In the genomic region with DNA sequence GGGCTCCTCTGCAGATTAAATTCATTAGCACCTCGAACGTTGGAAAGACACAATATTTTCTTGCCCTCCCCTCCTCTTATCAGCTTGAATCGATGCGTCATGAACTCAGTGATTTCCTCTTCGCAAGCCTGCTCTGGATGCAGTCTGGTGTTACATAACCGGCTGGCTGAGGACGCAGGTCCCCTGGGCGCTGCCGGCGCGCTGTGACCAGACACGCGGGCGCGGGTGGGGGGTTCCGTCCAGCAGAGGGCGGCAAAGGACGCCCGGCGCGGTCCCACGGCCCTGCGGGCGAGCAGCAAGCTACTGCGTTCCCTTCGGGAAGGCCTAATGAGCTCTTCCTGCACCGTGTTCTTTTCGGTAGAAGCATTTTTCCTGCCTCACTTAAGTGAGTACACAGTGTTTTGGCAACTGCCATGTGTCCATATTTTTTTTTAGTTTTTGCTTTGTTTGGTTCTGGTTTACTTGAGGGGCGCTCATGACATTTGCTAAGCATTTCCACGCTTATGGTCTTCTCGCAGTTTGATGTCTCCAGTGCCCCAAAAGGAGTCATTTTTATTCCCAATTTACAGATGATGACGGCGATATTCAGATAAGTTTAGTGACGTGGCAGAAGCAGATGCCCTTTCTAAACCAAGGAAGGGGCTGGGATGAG, we compare ENCODE assay signal across 8 cellular contexts.
A peak's percentile ranks its signal among the peaks of the same experiment; 100 is the strongest.
DNase-seq lines count a peak whose midpoint lies in the region; ATAC-seq and TF ChIP-seq lines count a peak whose summit lies in the region.

No MANE protein-coding gene starts in this region.

- no peaks in the 10 kb centered on the region for H3K9me3 ChIP-seq in BLaER1 treated with 17β-estradiol and CSF1 and Interleukin-3, amounts not matched to agents 10 nM and 100 nM (replicated peaks in 1 of 11)

- intact Hi-C loops in lower leg skin (cut with DNase I; ENCODE audit: low total_unique reads), result loop anchor here (5.0 kb wide), 1 partner anchor 232 kb away; no protein-coding TSS in a partner anchor

- H3K4me2 ChIP-seq in BLaER1 treated with 17β-estradiol and CSF1 and Interleukin-3, amounts not matched to agents 10 nM and 100 nM, result peak overlapping the region; percentile 38 to 73 (median 66)

- peak overlapping the region in 2 of 11 experiments; percentile 29 to 46; a peak in 1 of 22 replicates for H3K27ac ChIP-seq in BLaER1 treated with 17β-estradiol and CSF1 and Interleukin-3, amounts not matched to agents 10 nM and 100 nM

- WGBS in lower leg skin, 2 donors, result 14 to 15% methylated on average over 33 to 34 of the region's 34 CpGs

- DNase-seq in NCI-H526 (lab: John Stamatoyannopoulos, UW) (peak; percentile 76 to 97), dermis blood vessel endothelial cell (peak; percentile 93), lower leg skin (ENCODE audit: low spot score in 2 of 2) (peak; percentile 89 to 98)
- peak; percentile 71 to 73 for DNase-seq in activated CD4-positive, alpha-beta T cell treated with anti-CD3 and anti-CD28 coated beads, Interleukin-2, amount 50 U/mL, for 4 hours
- peak; percentile 40 to 81 (median 59) for DNase-seq in stimulated activated CD4-positive, alpha-beta T cell treated with anti-CD3 and anti-CD28 coated beads, TNF-alpha, amount 100 ng/mL, for 1 hour (ENCODE audit: low read depth in 3 of 3, low spot score in 1 of 3)

- ATAC-seq in GM19351 (IDR thresholded peaks at IDR 0.05; ENCODE audit: unreplicated experiment) (peak; percentile 96), HG03457 (IDR thresholded peaks at IDR 0.05; ENCODE audit: unreplicated experiment) (peak; percentile 94)

- TF ChIP-seq POLR2A in lower leg skin (IDR thresholded peaks at IDR 0.05), result no peak

- no peak overlapping the region for H3K4me3 ChIP-seq in BLaER1 treated with 17β-estradiol and CSF1 and Interleukin-3, amounts not matched to agents 10 nM and 100 nM
- H3K4me3 ChIP-seq in lower leg skin (ENCODE audit: low read depth, poor library complexity, severe bottlenecking), result no peak overlapping the region

- 0 out of 22 replicates have a peak overlapping the region, but pooled peaks of 2 of the 11 experiments have one; percentile 4 to 30 for H3K9ac ChIP-seq in BLaER1 treated with 17β-estradiol and CSF1 and Interleukin-3, amounts not matched to agents 10 nM and 100 nM

- H3K4me1 ChIP-seq in BLaER1 treated with 17β-estradiol and CSF1 and Interleukin-3, amounts not matched to agents 10 nM and 100 nM, result peaks cover 0 to 23% (median 8%) of the 10 kb centered on the region in 10 experiments; a peak in 16 of 20 replicates

- H3K36me3 ChIP-seq in BLaER1 treated with 17β-estradiol and CSF1 and Interleukin-3, amounts not matched to agents 10 nM and 100 nM, result no peaks in the 10 kb centered on the region

- no peaks in the 10 kb centered on the region for H3K27me3 ChIP-seq in BLaER1 treated with 17β-estradiol and CSF1 and Interleukin-3, amounts not matched to agents 10 nM and 100 nM

- peak in 2 of 3 donors; percentile 46 to 77 for TF ChIP-seq CTCF in lower leg skin (IDR thresholded peaks at IDR 0.05)

- H4K20me1 ChIP-seq in BLaER1 treated with 17β-estradiol and CSF1 and Interleukin-3, amounts not matched to agents 10 nM and 100 nM, result no peaks in the 10 kb centered on the region
